Comparison of ENCODE assay signal across 1 cellular context in the genomic region with DNA sequence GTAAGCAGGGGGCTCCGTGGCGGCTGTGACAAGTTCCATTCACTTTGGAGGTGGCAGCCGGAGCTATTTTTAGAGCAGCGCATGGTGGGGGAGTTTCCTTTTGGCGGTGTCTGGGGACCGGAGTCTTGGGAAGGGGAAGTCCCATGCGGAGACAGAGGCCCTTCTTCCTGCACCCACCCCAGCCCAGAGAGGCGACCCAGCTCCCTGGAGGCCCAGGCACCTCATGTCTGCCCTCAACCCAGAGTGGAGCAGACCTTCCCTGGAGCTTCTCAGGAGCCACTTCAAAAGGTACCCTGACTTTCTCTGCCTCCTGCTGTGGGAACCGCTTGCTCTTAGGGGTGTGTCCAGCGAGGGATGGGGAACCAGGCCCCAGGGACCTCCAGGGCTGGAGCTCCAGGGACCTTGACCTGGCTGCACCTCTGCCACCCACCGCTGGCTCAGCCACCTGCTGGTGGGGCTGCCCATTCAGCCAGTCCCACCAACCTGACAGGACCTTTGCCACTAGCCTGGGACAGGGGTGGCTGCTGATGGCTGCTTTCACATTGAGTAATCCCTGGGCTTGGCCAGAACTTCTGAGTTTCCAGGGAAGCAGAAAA.
TF ChIP-seq lines count a peak whose summit lies in the region.

No MANE protein-coding gene starts in this region.

TF ChIP-seq in K562, 482 proteins besides CTCF, POLR2A, EP300 and RAD21 (continued from another document):
- TF ChIP-seq ZNF146 (CRISPR knock-in tag; IDR thresholded peaks at IDR 0.05; ENCODE audit: unreplicated experiment) = no peak
